ENCODE assay signal across 21 cellular contexts in genomic region chr3:187944391-187945179, GRCh38.
A peak's percentile ranks its signal among the peaks of the same experiment; 100 is the strongest.
DNase-seq lines count a peak whose midpoint lies in the region; ATAC-seq, FAIRE-seq and TF ChIP-seq lines count a peak whose summit lies in the region.
"Had no signal": no experiment of that assay in that cellular context is flagged by ENCODE, and none has a peak within 500 bp of the region (broad histone marks: within the 10 kb centered on the region; RNA-seq: fewer than 3 reads in every experiment).

No MANE protein-coding gene starts in this region.

- intact Hi-C loops in HepG2 (cut with micrococcal nuclease; ENCODE audit: unreplicated experiment) (no loop called here), right lobe of liver (cut with DNase I) (no loop called here), PC-3 (cut with micrococcal nuclease) (no loop called here)

- TF ChIP-seq CTCF in HepG2 (CRISPR knock-in tag; IDR thresholded peaks at IDR 0.05) (no peak), right lobe of liver (IDR thresholded peaks at IDR 0.05) (no peak), PC-3 (conservative IDR thresholded peaks at IDR 0.05; ENCODE audit: low read depth, low read length) (no peak)

- no peak for FAIRE-seq in HepG2 (lab: Jason Lieb, UNC)
- FAIRE-seq: D721Med, H54, keratinocyte had no signal

- 58% methylated on average over 10 of the region's 10 CpGs for WGBS in HepG2 (ENCODE audit: low lambda C conversion rate)
- 85% methylated on average over 9 of the region's 10 CpGs for WGBS in right lobe of liver (ENCODE audit: insufficient coverage, low coverage, low lambda C conversion rate, missing lambda C conversion rate)
- WGBS in thymus = 63% methylated on average over 10 of the region's 10 CpGs

- H3K9me2 ChIP-seq in PC-3 (replicated peaks; ENCODE audit: low read length) = no peaks in the 10 kb centered on the region

- POLR2A ChIA-PET in HepG2 (lab: Yijun Ruan, JAX) (interaction anchor here (1.0 to 1.1 kb wide), 2 partner anchors 11 to 194 kb away, joined by 3 to 5 read pairs; no protein-coding TSS in a partner anchor), PC-3 (lab: Charles Lee; ENCODE audit: unreplicated experiment) (interaction anchor here (0.6 kb wide), 1 partner anchor 412 kb away, joined by 3 read pairs; no protein-coding TSS in a partner anchor)

- TF ChIP-seq POLR2A in HepG2 (IDR thresholded peaks at IDR 0.05; ENCODE audit: insufficient read depth in 1 of 2, low read depth in 2 of 2, low read length in 2 of 2) (no peak), right lobe of liver (IDR thresholded peaks at IDR 0.05) (no peak)

- H3F3A ChIP-seq in PC-3 (ENCODE audit: low read length, unreplicated experiment) = no peaks in the 10 kb centered on the region

- CTCF ChIA-PET in HepG2 (lab: Yijun Ruan, JAX; ENCODE audit: low intra/inter-chr PET ratio, low total read pairs) = no interaction called here
- CTCF ChIA-PET in PC-3 (lab: Charles Lee) = interaction anchor here (0.6 to 1.7 kb wide), 3 partner anchors 59 to 204 kb away, joined by 3 to 8 read pairs (median 5); no protein-coding TSS in a partner anchor

- ATAC-seq in HepG2 (no peak), right lobe of liver (no peak), PC-3 (peak; percentile 21), esophagus mucosa (peak; percentile 64)
- ATAC-seq: heart left ventricle, T-helper 17 cell had no signal

- DNase-seq in HepG2 (ENCODE audit: low spot score) = no peak
- no peak for DNase-seq in right lobe of liver
- no peak for DNase-seq in PC-3
- no peak for DNase-seq in OCI-M2 (lab: John Stamatoyannopoulos, UW; ENCODE audit: unreplicated experiment)
- no peak for DNase-seq in HUDEP-2 (lab: John Stamatoyannopoulos, UW; ENCODE audit: unreplicated experiment in 76 of 76)
- no peak for DNase-seq in NCI-H2081 (lab: John Stamatoyannopoulos, UW)
- DNase-seq: activated CD4-positive, alpha-beta T cell treated with anti-CD3 and anti-CD28 coated beads for 1 hour; activated T-cell treated with anti-CD3 and anti-CD28 coated beads for 4 hours; dorsolateral prefrontal cortex; heart left ventricle; MM.1S; NCI-H2171; NCI-H82; Right ventricle myocardium superior; T-helper 17 cell had no signal

- TF ChIP-seq EP300 in HepG2 (IDR thresholded peaks at IDR 0.05; ENCODE audit: low read depth in 2 of 2, low read length in 2 of 2) (no peak), HepG2 (CRISPR knock-in tag; IDR thresholded peaks at IDR 0.05; ENCODE audit: borderline replicate concordance) (no peak)

- H3K36me3 ChIP-seq in HepG2 (replicated peaks in 1 of 2; ENCODE audit: control insufficient read depth in 1 of 2, insufficient read depth in 2 of 2, low read length in 2 of 2) (no peaks in the 10 kb centered on the region), right lobe of liver (no peaks in the 10 kb centered on the region), PC-3 (ENCODE audit: low read depth, low read length) (no peaks in the 10 kb centered on the region), thymus (ENCODE audit: control insufficient read depth, insufficient read depth) (no peaks in the 10 kb centered on the region)
- H3K36me3 ChIP-seq: heart left ventricle, right atrium auricular region had no signal

- H3K27me3 ChIP-seq in HepG2 (ENCODE audit: control insufficient read depth in 1 of 2, insufficient read depth in 2 of 2, low read length in 2 of 2) (peaks cover 0 to 3% of the 10 kb centered on the region in 2 experiments; a peak in 1 of 5 replicates), right lobe of liver (no peaks in the 10 kb centered on the region), PC-3 (ENCODE audit: low read length) (no peaks in the 10 kb centered on the region), thymus (ENCODE audit: control insufficient read depth, insufficient read depth) (no peaks in the 10 kb centered on the region)
- H3K27me3 ChIP-seq: dorsolateral prefrontal cortex, heart left ventricle, right atrium auricular region had no signal

- H3K4me2 ChIP-seq in HepG2 (ENCODE audit: low read depth, low read length) (peak overlapping the region; percentile 39; the same call in 1 of the 2 replicates), PC-3 (ENCODE audit: low read length) (peak overlapping the region; percentile 81)

- no peak for TF ChIP-seq RAD21 in HepG2 (CRISPR knock-in tag; IDR thresholded peaks at IDR 0.05)

- no peaks in the 10 kb centered on the region for H3K9me3 ChIP-seq in HepG2 (ENCODE audit: low read length)
- H3K9me3 ChIP-seq in right lobe of liver = no peaks in the 10 kb centered on the region
- H3K9me3 ChIP-seq in PC-3 (ENCODE audit: low read length) = no peaks in the 10 kb centered on the region
- no peaks in the 10 kb centered on the region for H3K9me3 ChIP-seq in thymus (ENCODE audit: control insufficient read depth)
- H3K9me3 ChIP-seq: heart left ventricle, right atrium auricular region had no signal

- in situ Hi-C loops in HepG2 (cut with HindIII; ENCODE audit: extremely low pct_ligation_motif_present, low pct_unique_long_range_greater_than_20kb) = no loop called here

- no peak overlapping the region for H3K4me3 ChIP-seq in HepG2 (replicated peaks in 1 of 3; ENCODE audit: insufficient read depth in 1 of 3, low read depth in 2 of 3, low read length in 3 of 3)
- H3K4me3 ChIP-seq in right lobe of liver = no peak overlapping the region
- H3K4me3 ChIP-seq in PC-3 (ENCODE audit: low read length) = peak overlapping the region; percentile 57; the same call in 1 of the 2 replicates
- no peak overlapping the region for H3K4me3 ChIP-seq in thymus (ENCODE audit: low read length)
- H3K4me3 ChIP-seq: dorsolateral prefrontal cortex, heart left ventricle, right atrium auricular region had no signal

- peaks cover 78% of the 10 kb centered on the region for H3K4me1 ChIP-seq in HepG2 (ENCODE audit: insufficient read depth, low read length)
- H3K4me1 ChIP-seq in right lobe of liver = peaks cover 0 to 43% (median 13%) of the 10 kb centered on the region in 4 donors
- peaks cover 44% of the 10 kb centered on the region for H3K4me1 ChIP-seq in PC-3 (ENCODE audit: insufficient read depth, low read length)
- peaks cover 32% of the 10 kb centered on the region for H3K4me1 ChIP-seq in thymus (ENCODE audit: control insufficient read depth, insufficient read depth, low read length)

- H3K79me2 ChIP-seq in HepG2 (ENCODE audit: insufficient read depth, low read length) (no peaks in the 10 kb centered on the region), PC-3 (ENCODE audit: low read length) (no peaks in the 10 kb centered on the region)

- H2AFZ ChIP-seq in HepG2 (ENCODE audit: low read length) = no peak overlapping the region
- peak overlapping the region; percentile 57 for H2AFZ ChIP-seq in PC-3 (ENCODE audit: low read length)

- BruUV-seq in HepG2 (replicated peaks; lab: Mats Ljungman, UMichigan) (no TSS peak), PC-3 (replicated peaks; lab: Mats Ljungman, UMichigan) (no TSS peak)

- H4K20me1 ChIP-seq in HepG2 (ENCODE audit: insufficient read depth, low read length) (no peaks in the 10 kb centered on the region), PC-3 (ENCODE audit: low read length) (no peaks in the 10 kb centered on the region)

- H3K9ac ChIP-seq in HepG2 (ENCODE audit: insufficient read depth, low read depth, low read length) = no peak overlapping the region
- peak overlapping the region; percentile 39; the same call in 1 of the 2 replicates for H3K9ac ChIP-seq in PC-3 (ENCODE audit: low read length)

- H3K27ac ChIP-seq in HepG2 (ENCODE audit: extremely low read length, insufficient read depth, low read length) (no peak overlapping the region), right lobe of liver (no peak overlapping the region), PC-3 (ENCODE audit: low read length) (peak overlapping the region; percentile 80), thymus (ENCODE audit: low read depth) (peak overlapping the region; percentile 46)
- H3K27ac ChIP-seq: dorsolateral prefrontal cortex, right atrium auricular region had no signal

TF ChIP-seq in HepG2, 621 proteins besides CTCF, POLR2A, EP300 and RAD21:
- TF ChIP-seq ZNF263 (CRISPR knock-in tag; IDR thresholded peaks at IDR 0.05) (0 out of 2 replicates have a peak, but pooled peaks have one; percentile 58), SMYD3 (CRISPR knock-in tag; IDR thresholded peaks at IDR 0.05) (no peak)

Comparison
In these comparisons a context has a peak if more than half of its experiments do, and no peak if none do; other contexts are left out.
1. ATAC-seq: peak in PC-3 (single experiment) and esophagus mucosa (single experiment); none in HepG2 (single experiment) and right lobe of liver (0 of 4).
2. H3K27ac ChIP-seq: peak in PC-3 (single experiment) and thymus (single experiment); none in HepG2 (single experiment) and right lobe of liver (0 of 3).